ENCODE assay signal across 24 cellular contexts in the genomic region with DNA sequence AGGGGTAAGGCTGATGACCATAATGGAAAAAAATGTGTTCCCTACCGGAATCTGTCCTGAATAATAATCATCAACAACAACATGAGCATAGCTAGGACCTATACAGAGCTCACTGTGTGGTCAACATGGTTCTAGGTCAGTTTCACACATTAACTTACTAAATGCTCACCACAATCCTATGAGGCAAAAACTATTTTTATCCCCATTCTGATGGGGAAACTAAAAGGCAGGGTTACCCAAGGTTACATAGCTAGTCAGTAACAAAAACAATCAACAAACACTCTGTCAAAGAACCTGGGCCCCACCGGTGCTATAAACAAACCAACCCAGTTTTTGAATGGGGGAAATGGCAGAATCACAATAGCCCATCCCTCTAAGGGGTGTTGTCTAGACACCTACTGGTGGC. TPM values are rescaled to one million over a fixed set of nuclear protein-coding genes. Genes with fewer than 3 reads are reported as not detected.
DNase-seq lines count a peak whose midpoint lies in the region; ATAC-seq and TF ChIP-seq lines count a peak whose summit lies in the region.
"Had no signal": no experiment of that assay in that cellular context is flagged by ENCODE, and none has a peak within 500 bp of the region (broad histone marks: within the 10 kb centered on the region; RNA-seq: fewer than 3 reads in every experiment).

No MANE protein-coding gene starts in this region.

- H3K27ac ChIP-seq in ACC112 (ENCODE audit: low read depth, low read length) (peak overlapping the region; percentile 95), body of pancreas (no peak overlapping the region), upper lobe of left lung (no peak overlapping the region)
- H3K27ac ChIP-seq: pancreas, RWPE1, uterus had no signal

- H3K36me3 Mint-ChIP-seq in WTC11: no peaks in the 10 kb centered on the region
- H3K36me3 Mint-ChIP-seq: activated CD8-positive, alpha-beta memory T cell treated with anti-CD3 and anti-CD28 coated beads, Interleukin-2, amount 10 ng/mL, durations not matched to agents 7 days and 5 days; natural killer cell had no signal

- H3K9me3 ChIP-seq in body of pancreas: no peaks in the 10 kb centered on the region
- no peaks in the 10 kb centered on the region for H3K9me3 ChIP-seq in upper lobe of left lung
- H3K9me3 ChIP-seq: pancreas, uterus had no signal

- no peak for TF ChIP-seq CTCF in WTC11 (IDR thresholded peaks at IDR 0.05)
- TF ChIP-seq CTCF in fibroblast of pulmonary artery (IDR thresholded peaks at IDR 0.05; ENCODE audit: low read length, missing control alignments): no peak
- TF ChIP-seq CTCF in body of pancreas (IDR thresholded peaks at IDR 0.05): no peak
- no peak for TF ChIP-seq CTCF in upper lobe of left lung (IDR thresholded peaks at IDR 0.05)

- CTCF ChIA-PET in WTC11 (lab: Charles Lee): interaction anchor here (1.4 to 2.0 kb wide), 2 partner anchors 110 to 142 kb away, joined by 3 to 6 read pairs; no protein-coding TSS in a partner anchor

- H3K4me3 ChIP-seq in ACC112 (ENCODE audit: low read depth, low read length) (no peak overlapping the region), fibroblast of pulmonary artery (replicated peaks; ENCODE audit: low read depth, low read length) (no peak overlapping the region), body of pancreas (no peak overlapping the region), upper lobe of left lung (no peak overlapping the region)
- H3K4me3 ChIP-seq: pancreas, uterus had no signal

- no peak overlapping the region for H3K27ac Mint-ChIP-seq in WTC11
- H3K27ac Mint-ChIP-seq: activated CD4-positive, alpha-beta T cell treated with anti-CD3 and anti-CD28 coated beads, Interleukin-2, amount 10 ng/mL, durations not matched to agents 24 days and 14 days; activated CD8-positive, alpha-beta memory T cell treated with anti-CD3 and anti-CD28 coated beads, Interleukin-2, amount 10 ng/mL, durations not matched to agents 7 days and 5 days; CD4-positive, alpha-beta T cell; natural killer cell had no signal

- H2AFZ ChIP-seq in ACC112 (ENCODE audit: low read length, unreplicated experiment): no peak overlapping the region

- peaks cover 22% of the 10 kb centered on the region for H3K4me1 Mint-ChIP-seq in WTC11
- H3K4me1 Mint-ChIP-seq: activated CD4-positive, alpha-beta T cell treated with anti-CD3 and anti-CD28 coated beads, Interleukin-2, amount 10 ng/mL, durations not matched to agents 24 days and 14 days; activated CD8-positive, alpha-beta memory T cell treated with anti-CD3 and anti-CD28 coated beads, Interleukin-2, amount 10 ng/mL, durations not matched to agents 7 days and 5 days; natural killer cell had no signal

- intact Hi-C loops in body of pancreas (cut with DNase I): no loop called here
- intact Hi-C loops in left ventricle myocardium superior (cut with micrococcal nuclease): no loop called here

- H3K36me3 ChIP-seq in ACC112 (ENCODE audit: insufficient read depth, low read length) (peaks cover 50% of the 10 kb centered on the region), body of pancreas (replicated peaks in 1 of 2; ENCODE audit: insufficient read depth in 1 of 2, low read depth in 2 of 2) (peaks cover 0 to 10% of the 10 kb centered on the region in 2 donors), upper lobe of left lung (no peaks in the 10 kb centered on the region)
- H3K36me3 ChIP-seq: uterus had no signal

- DNase-seq in LHCN-M2 (ENCODE audit: low read depth) (peak; percentile 65), WTC11 (ENCODE audit: low spot score) (no peak), fibroblast of pulmonary artery (ENCODE audit: low read depth) (peak; percentile 55), body of pancreas (no peak), left ventricle myocardium superior (no peak), upper lobe of left lung (no peak)
- no peak for DNase-seq in effector CD8-positive, alpha-beta T cell (lab: John Stamatoyannopoulos, UW)
- DNase-seq: ACHN; activated CD4-positive, alpha-beta T cell treated with anti-CD3 and anti-CD28 coated beads, Interleukin-2, amount 10 ng/mL, durations not matched to agents 24 days and 14 days; activated CD8-positive, alpha-beta memory T cell treated with anti-CD3 and anti-CD28 coated beads, Interleukin-2, amount 10 ng/mL, durations not matched to agents 7 days and 5 days; CD4-positive, alpha-beta T cell; DMS 273 treated with DMSO at 0.1 percent for 48 hours; GF-D8; KBM-7; left colon; natural killer cell; NCI-H1105; NCI-H2081 treated with DMSO at 0.1 percent for 48 hours; NCI-H510A; pancreas; uterus had no signal

- H3K27me3 Mint-ChIP-seq in WTC11 (ENCODE audit: low read depth): no peaks in the 10 kb centered on the region; the same call in 1 of the 2 replicates

- H3K4me1 ChIP-seq in ACC112 (ENCODE audit: control insufficient read depth, insufficient read depth, low read length, unreplicated experiment): peaks cover 56% of the 10 kb centered on the region
- no peaks in the 10 kb centered on the region for H3K4me1 ChIP-seq in body of pancreas
- H3K4me1 ChIP-seq in upper lobe of left lung: no peaks in the 10 kb centered on the region
- H3K4me1 ChIP-seq: pancreas, uterus had no signal

- H3K4me3 Mint-ChIP-seq in WTC11: no peak overlapping the region
- H3K4me3 Mint-ChIP-seq: activated CD4-positive, alpha-beta T cell treated with anti-CD3 and anti-CD28 coated beads, Interleukin-2, amount 10 ng/mL, durations not matched to agents 24 days and 14 days; activated CD8-positive, alpha-beta memory T cell treated with anti-CD3 and anti-CD28 coated beads, Interleukin-2, amount 10 ng/mL, durations not matched to agents 7 days and 5 days; CD4-positive, alpha-beta T cell; natural killer cell had no signal

- no peaks in the 10 kb centered on the region for H3K79me2 ChIP-seq in ACC112 (ENCODE audit: control insufficient read depth, insufficient read depth, low read length, unreplicated experiment)

- TF ChIP-seq POLR2A in body of pancreas (IDR thresholded peaks at IDR 0.05) (no peak), upper lobe of left lung (IDR thresholded peaks at IDR 0.05) (no peak)

- WGBS in body of pancreas, 2 donors: 76 to 86% methylated on average over 2 of the region's 2 CpGs
- WGBS in upper lobe of left lung, 2 donors: 68 to 73% methylated on average over 2 of the region's 2 CpGs

- no peaks in the 10 kb centered on the region for H3K9me3 Mint-ChIP-seq in WTC11
- H3K9me3 Mint-ChIP-seq: activated CD4-positive, alpha-beta T cell treated with anti-CD3 and anti-CD28 coated beads, Interleukin-2, amount 10 ng/mL, durations not matched to agents 24 days and 14 days; CD4-positive, alpha-beta T cell; natural killer cell had no signal

- TF ChIP-seq EP300 in upper lobe of left lung (IDR thresholded peaks at IDR 0.05): no peak

- H3K27me3 ChIP-seq in ACC112 (ENCODE audit: insufficient read depth, low read length) (no peaks in the 10 kb centered on the region), body of pancreas (no peaks in the 10 kb centered on the region), upper lobe of left lung (no peaks in the 10 kb centered on the region)
- H3K27me3 ChIP-seq: pancreas, uterus had no signal

- ATAC-seq in WTC11: peak; percentile 45
- no peak for ATAC-seq in body of pancreas
- no peak for ATAC-seq in left ventricle myocardium superior
- ATAC-seq in upper lobe of left lung (ENCODE audit: low FRiP score in 2 of 2): no peak
- ATAC-seq: activated CD8-positive, alpha-beta memory T cell treated with anti-CD3 and anti-CD28 coated beads, Interleukin-2, amount 10 ng/mL, durations not matched to agents 7 days and 5 days; left colon; natural killer cell; sciatic nerve had no signal

- POLR2A ChIA-PET in WTC11 (lab: Charles Lee): no interaction called here

TF ChIP-seq in WTC11, 78 proteins besides CTCF, POLR2A, EP300 and RAD21:
- TF ChIP-seq ATF1 (CRISPR knock-in tag; IDR thresholded peaks at IDR 0.05): no peak
- TF ChIP-seq HMGA2 (CRISPR knock-in tag; IDR thresholded peaks at IDR 0.05): no peak
- TF ChIP-seq, protein P1, sequence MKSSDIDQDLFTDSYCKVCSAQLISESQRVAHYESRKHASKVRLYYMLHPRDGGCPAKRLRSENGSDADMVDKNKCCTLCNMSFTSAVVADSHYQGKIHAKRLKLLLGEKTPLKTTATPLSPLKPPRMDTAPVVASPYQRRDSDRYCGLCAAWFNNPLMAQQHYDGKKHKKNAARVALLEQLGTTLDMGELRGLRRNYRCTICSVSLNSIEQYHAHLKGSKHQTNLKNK (CRISPR knock-in tag; IDR thresholded peaks at IDR 0.05): no peak
- TF ChIP-seq MXD4 (CRISPR knock-in tag; IDR thresholded peaks at IDR 0.05; ENCODE audit: borderline replicate concordance): no peak
- TF ChIP-seq, protein P2, sequence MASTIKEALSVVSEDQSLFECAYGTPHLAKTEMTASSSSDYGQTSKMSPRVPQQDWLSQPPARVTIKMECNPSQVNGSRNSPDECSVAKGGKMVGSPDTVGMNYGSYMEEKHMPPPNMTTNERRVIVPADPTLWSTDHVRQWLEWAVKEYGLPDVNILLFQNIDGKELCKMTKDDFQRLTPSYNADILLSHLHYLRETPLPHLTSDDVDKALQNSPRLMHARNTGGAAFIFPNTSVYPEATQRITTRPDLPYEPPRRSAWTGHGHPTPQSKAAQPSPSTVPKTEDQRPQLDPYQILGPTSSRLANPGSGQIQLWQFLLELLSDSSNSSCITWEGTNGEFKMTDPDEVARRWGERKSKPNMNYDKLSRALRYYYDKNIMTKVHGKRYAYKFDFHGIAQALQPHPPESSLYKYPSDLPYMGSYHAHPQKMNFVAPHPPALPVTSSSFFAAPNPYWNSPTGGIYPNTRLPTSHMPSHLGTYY (CRISPR knock-in tag; IDR thresholded peaks at IDR 0.05): no peak
- TF ChIP-seq CBFB (CRISPR knock-in tag; IDR thresholded peaks at IDR 0.05; ENCODE audit: low read depth): no peak
- TF ChIP-seq MLX (CRISPR knock-in tag; IDR thresholded peaks at IDR 0.05): no peak
- TF ChIP-seq FOXK1 (CRISPR knock-in tag; IDR thresholded peaks at IDR 0.05): no peak
- no peak for TF ChIP-seq ZNF317 (CRISPR knock-in tag; IDR thresholded peaks at IDR 0.05; ENCODE audit: borderline replicate concordance, low read depth)
- no peak for TF ChIP-seq TEAD4 (CRISPR knock-in tag; IDR thresholded peaks at IDR 0.05)
- TF ChIP-seq CREM (CRISPR knock-in tag; IDR thresholded peaks at IDR 0.05): no peak
- TF ChIP-seq IRF2 (CRISPR knock-in tag; IDR thresholded peaks at IDR 0.05; ENCODE audit: borderline replicate concordance, low read depth): no peak
- no peak for TF ChIP-seq ZNF671 (CRISPR knock-in tag; IDR thresholded peaks at IDR 0.05)
TF ChIP-seq in WTC11: peak in this region for 0.

RNA-seq across cellular contexts. Expression of gene AOX1, which starts 40.1 kb away (rescaled TPM):
- 41.5 and 43.0 TPM in 2 replicates for total RNA-seq in LHCN-M2 (2014; rRNA removed)
- polyA plus RNA-seq in LHCN-M2 (2012): 47.3 TPM
- total RNA-seq in WTC11 (2021): 3.6 to 5.4 TPM (median 4.8 TPM) in 3 replicates
- total RNA-seq in body of pancreas: 10 to 100 TPM; 60.0 to 75.0 TPM
- 8.7 TPM for total RNA-seq in left ventricle myocardium superior
- 10 to 100 TPM in 5 of 6 donors, 1 to 10 TPM in 1; 8.7 to 49.0 (median 27.5) TPM for total RNA-seq in upper lobe of left lung
- total RNA-seq: CD4-positive, alpha-beta T cell; natural killer cell had no signal

Comparison
In these comparisons a context has a peak if more than half of its experiments do, and no peak if none do; other contexts are left out.
1. DNase-seq: peak in LHCN-M2 (single experiment) and fibroblast of pulmonary artery (single experiment); none in WTC11 (single experiment), body of pancreas (0 of 4), left ventricle myocardium superior (single experiment), effector CD8-positive, alpha-beta T cell (single experiment) and upper lobe of left lung (0 of 2).